1 cellular context compared by ENCODE assay signal in the genomic region with DNA sequence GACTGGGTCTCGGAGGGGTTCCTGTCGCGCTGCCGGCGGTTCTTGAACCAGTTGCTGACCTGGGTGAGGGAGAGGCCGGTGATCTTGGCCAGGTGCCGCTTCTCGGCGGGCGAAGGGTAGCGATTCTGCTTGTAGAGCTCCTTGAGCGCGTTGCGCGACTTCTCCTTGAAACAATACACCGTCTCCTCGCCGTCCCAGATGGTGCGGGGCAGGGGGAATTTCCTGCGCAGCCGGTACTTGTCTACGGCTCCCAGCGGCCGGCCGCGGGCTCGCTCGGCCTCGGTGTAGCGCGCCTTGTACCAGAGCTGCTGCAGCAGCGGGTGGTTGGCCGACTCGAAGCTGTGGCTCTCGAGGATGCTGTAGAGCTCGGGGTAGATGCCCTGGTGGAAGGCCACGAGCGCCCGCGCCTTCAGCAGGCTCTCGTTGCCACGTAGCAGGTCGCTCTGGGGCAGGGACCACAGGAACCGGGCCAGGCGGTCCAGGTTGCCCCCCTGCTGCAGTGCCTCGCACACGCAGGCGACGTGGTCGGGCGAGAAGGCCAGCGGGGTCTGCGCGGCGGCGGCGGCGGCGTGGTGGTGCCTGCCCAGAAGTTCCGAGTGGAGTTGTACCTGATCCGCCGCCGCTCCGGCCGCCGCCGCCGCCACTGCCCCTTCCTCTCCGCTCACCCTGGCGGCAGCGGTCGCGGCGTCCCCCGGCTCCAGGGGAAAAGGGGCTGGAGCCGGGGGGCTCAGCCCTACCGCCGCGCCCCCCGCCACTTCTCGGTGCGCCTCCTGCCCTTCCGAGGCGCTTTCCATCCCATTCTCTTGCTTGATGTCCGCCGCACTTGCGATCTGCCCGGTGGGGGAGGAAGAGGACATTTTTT.
TF ChIP-seq lines count a peak whose summit lies in the region.

No MANE protein-coding gene starts in this region.

TF ChIP-seq in SK-N-SH treated with all-trans-retinoic acid at 6 μM for 48 hours, 23 proteins besides CTCF, POLR2A, EP300 and RAD21 (continued from another document):
- TF ChIP-seq ISL1 (CRISPR knock-in tag; IDR thresholded peaks at IDR 0.05) (no peak), BACH2 (CRISPR knock-in tag; IDR thresholded peaks at IDR 0.05; ENCODE audit: borderline replicate concordance) (no peak), PPARA (CRISPR knock-in tag; IDR thresholded peaks at IDR 0.05; ENCODE audit: borderline replicate concordance) (no peak), TSHZ2 (CRISPR knock-in tag; IDR thresholded peaks at IDR 0.05) (no peak), CSRNP3 (CRISPR knock-in tag; IDR thresholded peaks at IDR 0.05) (no peak), ZNF8 (CRISPR knock-in tag; IDR thresholded peaks at IDR 0.05) (no peak), ZNF565 (CRISPR knock-in tag; conservative IDR thresholded peaks at IDR 0.05; ENCODE audit: low read depth) (no peak), TCF4 (CRISPR knock-in tag; IDR thresholded peaks at IDR 0.05; ENCODE audit: borderline replicate concordance) (no peak), ESRRG (CRISPR knock-in tag; IDR thresholded peaks at IDR 0.05) (no peak)
- TF ChIP-seq, protein P1, sequence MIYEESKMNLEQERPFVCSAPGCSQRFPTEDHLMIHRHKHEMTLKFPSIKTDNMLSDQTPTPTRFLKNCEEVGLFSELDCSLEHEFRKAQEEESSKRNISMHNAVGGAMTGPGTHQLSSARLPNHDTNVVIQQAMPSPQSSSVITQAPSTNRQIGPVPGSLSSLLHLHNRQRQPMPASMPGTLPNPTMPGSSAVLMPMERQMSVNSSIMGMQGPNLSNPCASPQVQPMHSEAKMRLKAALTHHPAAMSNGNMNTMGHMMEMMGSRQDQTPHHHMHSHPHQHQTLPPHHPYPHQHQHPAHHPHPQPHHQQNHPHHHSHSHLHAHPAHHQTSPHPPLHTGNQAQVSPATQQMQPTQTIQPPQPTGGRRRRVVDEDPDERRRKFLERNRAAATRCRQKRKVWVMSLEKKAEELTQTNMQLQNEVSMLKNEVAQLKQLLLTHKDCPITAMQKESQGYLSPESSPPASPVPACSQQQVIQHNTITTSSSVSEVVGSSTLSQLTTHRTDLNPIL (CRISPR knock-in tag; IDR thresholded peaks at IDR 0.05; ENCODE audit: low read depth), result no peak
- TF ChIP-seq, protein P2, sequence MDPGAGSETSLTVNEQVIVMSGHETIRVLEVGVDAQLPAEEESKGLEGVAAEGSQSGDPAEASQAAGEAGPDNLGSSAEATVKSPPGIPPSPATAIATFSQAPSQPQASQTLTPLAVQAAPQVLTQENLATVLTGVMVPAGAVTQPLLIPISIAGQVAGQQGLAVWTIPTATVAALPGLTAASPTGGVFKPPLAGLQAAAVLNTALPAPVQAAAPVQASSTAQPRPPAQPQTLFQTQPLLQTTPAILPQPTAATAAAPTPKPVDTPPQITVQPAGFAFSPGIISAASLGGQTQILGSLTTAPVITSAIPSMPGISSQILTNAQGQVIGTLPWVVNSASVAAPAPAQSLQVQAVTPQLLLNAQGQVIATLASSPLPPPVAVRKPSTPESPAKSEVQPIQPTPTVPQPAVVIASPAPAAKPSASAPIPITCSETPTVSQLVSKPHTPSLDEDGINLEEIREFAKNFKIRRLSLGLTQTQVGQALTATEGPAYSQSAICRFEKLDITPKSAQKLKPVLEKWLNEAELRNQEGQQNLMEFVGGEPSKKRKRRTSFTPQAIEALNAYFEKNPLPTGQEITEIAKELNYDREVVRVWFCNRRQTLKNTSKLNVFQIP (CRISPR knock-in tag; IDR thresholded peaks at IDR 0.05; ENCODE audit: borderline replicate concordance, low read depth), result no peak
